Comparison of ENCODE assay signal across 1 cellular context in the genomic region with DNA sequence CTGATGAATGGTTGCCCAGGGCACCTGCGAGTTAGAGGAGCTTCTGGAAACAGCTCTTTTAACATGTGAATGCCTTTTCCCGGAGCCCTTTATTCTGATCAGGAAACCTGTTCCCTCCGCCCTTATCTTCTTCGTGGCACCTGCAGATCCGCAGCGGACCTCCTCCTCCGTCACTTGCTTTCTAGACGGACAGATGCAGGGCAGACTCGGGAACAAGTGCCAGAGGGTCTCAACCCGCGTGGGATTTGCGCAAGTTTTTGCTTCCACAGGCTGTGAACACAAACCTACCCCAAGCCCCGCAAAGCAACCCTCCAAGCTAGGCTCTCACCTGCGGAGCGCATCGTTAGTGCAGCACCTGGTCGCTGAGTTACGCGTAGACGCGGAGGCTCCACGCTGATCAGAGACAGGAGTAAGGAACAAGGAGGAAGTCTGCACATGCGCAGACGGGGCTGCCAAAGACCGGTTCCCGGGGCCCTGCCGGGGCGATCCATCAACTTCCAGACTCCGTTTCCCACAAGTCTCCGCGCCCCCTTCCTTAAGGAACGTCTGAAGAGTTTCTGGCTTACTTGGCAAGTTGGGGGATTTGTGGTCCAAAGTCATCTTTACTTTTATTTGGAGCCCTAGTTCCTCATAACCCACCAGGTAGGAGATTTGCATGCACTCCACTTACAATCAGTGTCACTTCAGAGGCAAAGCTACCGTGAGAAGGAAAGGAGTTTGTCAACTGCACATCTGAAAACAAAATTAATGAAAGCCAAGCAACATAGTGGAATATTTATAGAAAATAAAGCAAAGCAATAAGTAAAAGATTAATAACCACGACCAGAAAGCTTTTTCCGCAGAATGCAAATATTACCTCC.
TF ChIP-seq lines count a peak whose summit lies in the region.

No MANE protein-coding gene starts in this region.

TF ChIP-seq in WTC11, 78 proteins besides CTCF, POLR2A, EP300 and RAD21 (continued from another document and continues in another):
- TF ChIP-seq, protein P1, sequence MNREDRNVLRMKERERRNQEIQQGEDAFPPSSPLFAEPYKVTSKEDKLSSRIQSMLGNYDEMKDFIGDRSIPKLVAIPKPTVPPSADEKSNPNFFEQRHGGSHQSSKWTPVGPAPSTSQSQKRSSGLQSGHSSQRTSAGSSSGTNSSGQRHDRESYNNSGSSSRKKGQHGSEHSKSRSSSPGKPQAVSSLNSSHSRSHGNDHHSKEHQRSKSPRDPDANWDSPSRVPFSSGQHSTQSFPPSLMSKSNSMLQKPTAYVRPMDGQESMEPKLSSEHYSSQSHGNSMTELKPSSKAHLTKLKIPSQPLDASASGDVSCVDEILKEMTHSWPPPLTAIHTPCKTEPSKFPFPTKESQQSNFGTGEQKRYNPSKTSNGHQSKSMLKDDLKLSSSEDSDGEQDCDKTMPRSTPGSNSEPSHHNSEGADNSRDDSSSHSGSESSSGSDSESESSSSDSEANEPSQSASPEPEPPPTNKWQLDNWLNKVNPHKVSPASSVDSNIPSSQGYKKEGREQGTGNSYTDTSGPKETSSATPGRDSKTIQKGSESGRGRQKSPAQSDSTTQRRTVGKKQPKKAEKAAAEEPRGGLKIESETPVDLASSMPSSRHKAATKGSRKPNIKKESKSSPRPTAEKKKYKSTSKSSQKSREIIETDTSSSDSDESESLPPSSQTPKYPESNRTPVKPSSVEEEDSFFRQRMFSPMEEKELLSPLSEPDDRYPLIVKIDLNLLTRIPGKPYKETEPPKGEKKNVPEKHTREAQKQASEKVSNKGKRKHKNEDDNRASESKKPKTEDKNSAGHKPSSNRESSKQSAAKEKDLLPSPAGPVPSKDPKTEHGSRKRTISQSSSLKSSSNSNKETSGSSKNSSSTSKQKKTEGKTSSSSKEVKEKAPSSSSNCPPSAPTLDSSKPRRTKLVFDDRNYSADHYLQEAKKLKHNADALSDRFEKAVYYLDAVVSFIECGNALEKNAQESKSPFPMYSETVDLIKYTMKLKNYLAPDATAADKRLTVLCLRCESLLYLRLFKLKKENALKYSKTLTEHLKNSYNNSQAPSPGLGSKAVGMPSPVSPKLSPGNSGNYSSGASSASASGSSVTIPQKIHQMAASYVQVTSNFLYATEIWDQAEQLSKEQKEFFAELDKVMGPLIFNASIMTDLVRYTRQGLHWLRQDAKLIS (CRISPR knock-in tag; IDR thresholded peaks at IDR 0.05; ENCODE audit: borderline replicate concordance), result 0 out of 2 replicates have a peak, but pooled peaks have one; percentile 23
- TF ChIP-seq, protein P2, sequence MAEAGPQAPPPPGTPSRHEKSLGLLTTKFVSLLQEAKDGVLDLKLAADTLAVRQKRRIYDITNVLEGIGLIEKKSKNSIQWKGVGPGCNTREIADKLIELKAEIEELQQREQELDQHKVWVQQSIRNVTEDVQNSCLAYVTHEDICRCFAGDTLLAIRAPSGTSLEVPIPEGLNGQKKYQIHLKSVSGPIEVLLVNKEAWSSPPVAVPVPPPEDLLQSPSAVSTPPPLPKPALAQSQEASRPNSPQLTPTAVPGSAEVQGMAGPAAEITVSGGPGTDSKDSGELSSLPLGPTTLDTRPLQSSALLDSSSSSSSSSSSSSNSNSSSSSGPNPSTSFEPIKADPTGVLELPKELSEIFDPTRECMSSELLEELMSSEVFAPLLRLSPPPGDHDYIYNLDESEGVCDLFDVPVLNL (CRISPR knock-in tag; IDR thresholded peaks at IDR 0.05; ENCODE audit: borderline replicate concordance, low read depth), result no peak
- TF ChIP-seq OVOL2 (CRISPR knock-in tag; IDR thresholded peaks at IDR 0.05; ENCODE audit: borderline replicate concordance) (no peak), IRF2 (CRISPR knock-in tag; IDR thresholded peaks at IDR 0.05; ENCODE audit: borderline replicate concordance, low read depth) (no peak), ZNF263 (CRISPR knock-in tag; IDR thresholded peaks at IDR 0.05; ENCODE audit: low read depth) (no peak), ZNF121 (CRISPR knock-in tag; IDR thresholded peaks at IDR 0.05) (no peak), ZNF232 (CRISPR knock-in tag; IDR thresholded peaks at IDR 0.05) (no peak), NFE2L1 (CRISPR knock-in tag; IDR thresholded peaks at IDR 0.05) (0 out of 2 replicates have a peak, but pooled peaks have one; percentile 25), SOX15 (CRISPR knock-in tag; IDR thresholded peaks at IDR 0.05) (no peak), ESRRA (CRISPR knock-in tag; IDR thresholded peaks at IDR 0.05; ENCODE audit: borderline replicate concordance) (no peak), TEAD4 (CRISPR knock-in tag; IDR thresholded peaks at IDR 0.05) (no peak), MYBL2 (CRISPR knock-in tag; IDR thresholded peaks at IDR 0.05) (peak; percentile 27; the same call in 1 of the 2 replicates), ZNF138 (CRISPR knock-in tag; conservative IDR thresholded peaks at IDR 0.05) (0 out of 2 replicates have a peak, but pooled peaks have one; percentile 39), ZNF671 (CRISPR knock-in tag; IDR thresholded peaks at IDR 0.05) (no peak), TCF7 (CRISPR knock-in tag; IDR thresholded peaks at IDR 0.05; ENCODE audit: low read depth) (no peak), ZNF396 (CRISPR knock-in tag; IDR thresholded peaks at IDR 0.05; ENCODE audit: borderline replicate concordance) (no peak), RORB (CRISPR knock-in tag; IDR thresholded peaks at IDR 0.05) (no peak), JAZF1 (CRISPR knock-in tag; IDR thresholded peaks at IDR 0.05) (no peak), TEAD1 (CRISPR knock-in tag; IDR thresholded peaks at IDR 0.05) (peak; percentile 30; the same call in 1 of the 2 replicates), FOXK1 (CRISPR knock-in tag; IDR thresholded peaks at IDR 0.05) (0 out of 2 replicates have a peak, but pooled peaks have one; percentile 49), NR1H2 (CRISPR knock-in tag; IDR thresholded peaks at IDR 0.05) (peak; percentile 54; the same call in 1 of the 2 replicates), NFATC4 (CRISPR knock-in tag; IDR thresholded peaks at IDR 0.05) (no peak), HMGA2 (CRISPR knock-in tag; IDR thresholded peaks at IDR 0.05) (no peak), ATF1 (CRISPR knock-in tag; IDR thresholded peaks at IDR 0.05) (no peak)
- TF ChIP-seq, protein P3, sequence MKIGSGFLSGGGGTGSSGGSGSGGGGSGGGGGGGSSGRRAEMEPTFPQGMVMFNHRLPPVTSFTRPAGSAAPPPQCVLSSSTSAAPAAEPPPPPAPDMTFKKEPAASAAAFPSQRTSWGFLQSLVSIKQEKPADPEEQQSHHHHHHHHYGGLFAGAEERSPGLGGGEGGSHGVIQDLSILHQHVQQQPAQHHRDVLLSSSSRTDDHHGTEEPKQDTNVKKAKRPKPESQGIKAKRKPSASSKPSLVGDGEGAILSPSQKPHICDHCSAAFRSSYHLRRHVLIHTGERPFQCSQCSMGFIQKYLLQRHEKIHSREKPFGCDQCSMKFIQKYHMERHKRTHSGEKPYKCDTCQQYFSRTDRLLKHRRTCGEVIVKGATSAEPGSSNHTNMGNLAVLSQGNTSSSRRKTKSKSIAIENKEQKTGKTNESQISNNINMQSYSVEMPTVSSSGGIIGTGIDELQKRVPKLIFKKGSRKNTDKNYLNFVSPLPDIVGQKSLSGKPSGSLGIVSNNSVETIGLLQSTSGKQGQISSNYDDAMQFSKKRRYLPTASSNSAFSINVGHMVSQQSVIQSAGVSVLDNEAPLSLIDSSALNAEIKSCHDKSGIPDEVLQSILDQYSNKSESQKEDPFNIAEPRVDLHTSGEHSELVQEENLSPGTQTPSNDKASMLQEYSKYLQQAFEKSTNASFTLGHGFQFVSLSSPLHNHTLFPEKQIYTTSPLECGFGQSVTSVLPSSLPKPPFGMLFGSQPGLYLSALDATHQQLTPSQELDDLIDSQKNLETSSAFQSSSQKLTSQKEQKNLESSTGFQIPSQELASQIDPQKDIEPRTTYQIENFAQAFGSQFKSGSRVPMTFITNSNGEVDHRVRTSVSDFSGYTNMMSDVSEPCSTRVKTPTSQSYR (CRISPR knock-in tag; IDR thresholded peaks at IDR 0.05), result no peak
- TF ChIP-seq, protein P4, sequence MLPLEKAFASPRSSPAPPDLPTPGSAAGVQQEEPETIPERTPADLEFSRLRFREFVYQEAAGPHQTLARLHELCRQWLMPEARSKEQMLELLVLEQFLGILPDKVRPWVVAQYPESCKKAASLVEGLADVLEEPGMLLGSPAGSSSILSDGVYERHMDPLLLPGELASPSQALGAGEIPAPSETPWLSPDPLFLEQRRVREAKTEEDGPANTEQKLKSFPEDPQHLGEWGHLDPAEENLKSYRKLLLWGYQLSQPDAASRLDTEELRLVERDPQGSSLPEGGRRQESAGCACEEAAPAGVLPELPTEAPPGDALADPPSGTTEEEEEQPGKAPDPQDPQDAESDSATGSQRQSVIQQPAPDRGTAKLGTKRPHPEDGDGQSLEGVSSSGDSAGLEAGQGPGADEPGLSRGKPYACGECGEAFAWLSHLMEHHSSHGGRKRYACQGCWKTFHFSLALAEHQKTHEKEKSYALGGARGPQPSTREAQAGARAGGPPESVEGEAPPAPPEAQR (CRISPR knock-in tag; IDR thresholded peaks at IDR 0.05), result no peak
- TF ChIP-seq, protein P5, sequence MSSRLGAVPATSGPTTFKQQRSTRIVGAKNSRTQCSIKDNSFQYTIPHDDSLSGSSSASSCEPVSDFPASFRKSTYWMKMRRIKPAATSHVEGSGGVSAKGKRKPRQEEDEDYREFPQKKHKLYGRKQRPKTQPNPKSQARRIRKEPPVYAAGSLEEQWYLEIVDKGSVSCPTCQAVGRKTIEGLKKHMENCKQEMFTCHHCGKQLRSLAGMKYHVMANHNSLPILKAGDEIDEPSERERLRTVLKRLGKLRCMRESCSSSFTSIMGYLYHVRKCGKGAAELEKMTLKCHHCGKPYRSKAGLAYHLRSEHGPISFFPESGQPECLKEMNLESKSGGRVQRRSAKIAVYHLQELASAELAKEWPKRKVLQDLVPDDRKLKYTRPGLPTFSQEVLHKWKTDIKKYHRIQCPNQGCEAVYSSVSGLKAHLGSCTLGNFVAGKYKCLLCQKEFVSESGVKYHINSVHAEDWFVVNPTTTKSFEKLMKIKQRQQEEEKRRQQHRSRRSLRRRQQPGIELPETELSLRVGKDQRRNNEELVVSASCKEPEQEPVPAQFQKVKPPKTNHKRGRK (CRISPR knock-in tag; IDR thresholded peaks at IDR 0.05; ENCODE audit: borderline replicate concordance), result no peak
- TF ChIP-seq, protein P6, sequence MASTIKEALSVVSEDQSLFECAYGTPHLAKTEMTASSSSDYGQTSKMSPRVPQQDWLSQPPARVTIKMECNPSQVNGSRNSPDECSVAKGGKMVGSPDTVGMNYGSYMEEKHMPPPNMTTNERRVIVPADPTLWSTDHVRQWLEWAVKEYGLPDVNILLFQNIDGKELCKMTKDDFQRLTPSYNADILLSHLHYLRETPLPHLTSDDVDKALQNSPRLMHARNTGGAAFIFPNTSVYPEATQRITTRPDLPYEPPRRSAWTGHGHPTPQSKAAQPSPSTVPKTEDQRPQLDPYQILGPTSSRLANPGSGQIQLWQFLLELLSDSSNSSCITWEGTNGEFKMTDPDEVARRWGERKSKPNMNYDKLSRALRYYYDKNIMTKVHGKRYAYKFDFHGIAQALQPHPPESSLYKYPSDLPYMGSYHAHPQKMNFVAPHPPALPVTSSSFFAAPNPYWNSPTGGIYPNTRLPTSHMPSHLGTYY (CRISPR knock-in tag; IDR thresholded peaks at IDR 0.05), result no peak
- TF ChIP-seq, protein P7, sequence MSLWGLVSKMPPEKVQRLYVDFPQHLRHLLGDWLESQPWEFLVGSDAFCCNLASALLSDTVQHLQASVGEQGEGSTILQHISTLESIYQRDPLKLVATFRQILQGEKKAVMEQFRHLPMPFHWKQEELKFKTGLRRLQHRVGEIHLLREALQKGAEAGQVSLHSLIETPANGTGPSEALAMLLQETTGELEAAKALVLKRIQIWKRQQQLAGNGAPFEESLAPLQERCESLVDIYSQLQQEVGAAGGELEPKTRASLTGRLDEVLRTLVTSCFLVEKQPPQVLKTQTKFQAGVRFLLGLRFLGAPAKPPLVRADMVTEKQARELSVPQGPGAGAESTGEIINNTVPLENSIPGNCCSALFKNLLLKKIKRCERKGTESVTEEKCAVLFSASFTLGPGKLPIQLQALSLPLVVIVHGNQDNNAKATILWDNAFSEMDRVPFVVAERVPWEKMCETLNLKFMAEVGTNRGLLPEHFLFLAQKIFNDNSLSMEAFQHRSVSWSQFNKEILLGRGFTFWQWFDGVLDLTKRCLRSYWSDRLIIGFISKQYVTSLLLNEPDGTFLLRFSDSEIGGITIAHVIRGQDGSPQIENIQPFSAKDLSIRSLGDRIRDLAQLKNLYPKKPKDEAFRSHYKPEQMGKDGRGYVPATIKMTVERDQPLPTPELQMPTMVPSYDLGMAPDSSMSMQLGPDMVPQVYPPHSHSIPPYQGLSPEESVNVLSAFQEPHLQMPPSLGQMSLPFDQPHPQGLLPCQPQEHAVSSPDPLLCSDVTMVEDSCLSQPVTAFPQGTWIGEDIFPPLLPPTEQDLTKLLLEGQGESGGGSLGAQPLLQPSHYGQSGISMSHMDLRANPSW (CRISPR knock-in tag; conservative IDR thresholded peaks at IDR 0.05; ENCODE audit: low read depth), result 0 out of 2 replicates have a peak, but pooled peaks have one; percentile 30
- TF ChIP-seq, protein P8, sequence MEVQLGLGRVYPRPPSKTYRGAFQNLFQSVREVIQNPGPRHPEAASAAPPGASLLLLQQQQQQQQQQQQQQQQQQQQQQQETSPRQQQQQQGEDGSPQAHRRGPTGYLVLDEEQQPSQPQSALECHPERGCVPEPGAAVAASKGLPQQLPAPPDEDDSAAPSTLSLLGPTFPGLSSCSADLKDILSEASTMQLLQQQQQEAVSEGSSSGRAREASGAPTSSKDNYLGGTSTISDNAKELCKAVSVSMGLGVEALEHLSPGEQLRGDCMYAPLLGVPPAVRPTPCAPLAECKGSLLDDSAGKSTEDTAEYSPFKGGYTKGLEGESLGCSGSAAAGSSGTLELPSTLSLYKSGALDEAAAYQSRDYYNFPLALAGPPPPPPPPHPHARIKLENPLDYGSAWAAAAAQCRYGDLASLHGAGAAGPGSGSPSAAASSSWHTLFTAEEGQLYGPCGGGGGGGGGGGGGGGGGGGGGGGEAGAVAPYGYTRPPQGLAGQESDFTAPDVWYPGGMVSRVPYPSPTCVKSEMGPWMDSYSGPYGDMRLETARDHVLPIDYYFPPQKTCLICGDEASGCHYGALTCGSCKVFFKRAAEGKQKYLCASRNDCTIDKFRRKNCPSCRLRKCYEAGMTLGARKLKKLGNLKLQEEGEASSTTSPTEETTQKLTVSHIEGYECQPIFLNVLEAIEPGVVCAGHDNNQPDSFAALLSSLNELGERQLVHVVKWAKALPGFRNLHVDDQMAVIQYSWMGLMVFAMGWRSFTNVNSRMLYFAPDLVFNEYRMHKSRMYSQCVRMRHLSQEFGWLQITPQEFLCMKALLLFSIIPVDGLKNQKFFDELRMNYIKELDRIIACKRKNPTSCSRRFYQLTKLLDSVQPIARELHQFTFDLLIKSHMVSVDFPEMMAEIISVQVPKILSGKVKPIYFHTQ (CRISPR knock-in tag; IDR thresholded peaks at IDR 0.05), result no peak
- TF ChIP-seq, protein P9, sequence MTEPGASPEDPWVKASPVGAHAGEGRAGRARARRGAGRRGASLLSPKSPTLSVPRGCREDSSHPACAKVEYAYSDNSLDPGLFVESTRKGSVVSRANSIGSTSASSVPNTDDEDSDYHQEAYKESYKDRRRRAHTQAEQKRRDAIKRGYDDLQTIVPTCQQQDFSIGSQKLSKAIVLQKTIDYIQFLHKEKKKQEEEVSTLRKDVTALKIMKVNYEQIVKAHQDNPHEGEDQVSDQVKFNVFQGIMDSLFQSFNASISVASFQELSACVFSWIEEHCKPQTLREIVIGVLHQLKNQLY (CRISPR knock-in tag; IDR thresholded peaks at IDR 0.05), result no peak
